ENCODE assay signal across 12 cellular contexts in genomic region chr6:109783245-109783990, GRCh38.
DNase-seq lines count a peak whose midpoint lies in the region; ATAC-seq and TF ChIP-seq lines count a peak whose summit lies in the region.
"Had no signal": no experiment of that assay in that cellular context is flagged by ENCODE, and none has a peak within 500 bp of the region (broad histone marks: within the 10 kb centered on the region; RNA-seq: fewer than 3 reads in every experiment).

No MANE protein-coding gene starts in this region.

- 87% methylated on average over 5 of the region's 5 CpGs for WGBS in suprapubic skin

- TF ChIP-seq CTCF in C4-2B (conservative IDR thresholded peaks at IDR 0.05) (peak; percentile 45), HFF-Myc (IDR thresholded peaks at IDR 0.05; ENCODE audit: low read depth, low read length, missing control alignments) (peak; percentile 41), suprapubic skin (IDR thresholded peaks at IDR 0.05) (no peak)

- no peak for TF ChIP-seq EP300 in suprapubic skin (IDR thresholded peaks at IDR 0.05)

- no peak for TF ChIP-seq POLR2A in suprapubic skin (IDR thresholded peaks at IDR 0.05)

- no peaks in the 10 kb centered on the region for H3K27me3 ChIP-seq in suprapubic skin

- no peak for ATAC-seq in HG03378 (IDR thresholded peaks at IDR 0.05; ENCODE audit: unreplicated experiment)

- H3K36me3 ChIP-seq in suprapubic skin, result peaks cover 27% of the 10 kb centered on the region

- no peaks in the 10 kb centered on the region for H3K4me1 ChIP-seq in suprapubic skin

- H3K4me3 ChIP-seq in HFF-Myc (replicated peaks; ENCODE audit: low read depth, low read length) (no peak overlapping the region), suprapubic skin (no peak overlapping the region)

- DNase-seq in HFF-Myc (ENCODE audit: extremely low read depth, low read depth), result no peak
- DNase-seq in amniotic epithelial cell (ENCODE audit: low read depth), result peak; percentile 50
- peak; percentile 19 for DNase-seq in left kidney (ENCODE audit: low read depth, low spot score)
- no peak for DNase-seq in suprapubic skin (ENCODE audit: low spot score in 2 of 2)
- no peak for DNase-seq in superior temporal gyrus (ENCODE audit: extremely low spot score)
- DNase-seq in GM19238 (ENCODE audit: insufficient read length, low spot score), result no peak
- DNase-seq: activated CD4-positive, alpha-beta memory T cell treated with anti-CD3 and anti-CD28 coated beads for 36 hours; head of caudate nucleus; NCI-H187; SIG-M5 had no signal

- no peaks in the 10 kb centered on the region for H3K9me3 ChIP-seq in suprapubic skin

- H3K27ac ChIP-seq in C4-2B (no peak overlapping the region), suprapubic skin (no peak overlapping the region)

Comparison
In these comparisons a context has a peak if more than half of its experiments do, and no peak if none do; other contexts are left out.
1. CTCF ChIP-seq: peak in C4-2B (single experiment) and HFF-Myc (single experiment); none in suprapubic skin (0 of 2).
2. DNase-seq: peak in amniotic epithelial cell (single experiment) and left kidney (single experiment); none in HFF-Myc (single experiment), suprapubic skin (0 of 2), superior temporal gyrus (single experiment) and GM19238 (single experiment).